9 cellular contexts compared by ENCODE assay signal in genomic region chr4:190049378-190050239, GRCh38. TPM values are rescaled to one million over a fixed set of nuclear protein-coding genes. Genes with fewer than 3 reads are reported as not detected.
"Had no signal": no experiment of that assay in that cellular context is flagged by ENCODE, and none has a peak within 500 bp of the region (broad histone marks: within the 10 kb centered on the region; RNA-seq: fewer than 3 reads in every experiment).

No MANE protein-coding gene starts in this region.

RNA-seq across cellular contexts. Expression of gene DBET, which starts 14.7 kb away (rescaled TPM):
- total RNA-seq: activated B cell treated with CpG ODN at 0.5 μM for 24 hours; activated CD4-positive, alpha-beta T cell treated with anti-CD3 and anti-CD28 coated beads, Interleukin-2, amount 10 ng/mL, durations not matched to agents 24 days and 14 days; activated CD8-positive, alpha-beta memory T cell treated with anti-CD3 and anti-CD28 coated beads, Interleukin-2, amount 10 ng/mL, durations not matched to agents 7 days and 5 days; activated T-helper 1 cell treated with anti-CD3 and anti-CD28 coated beads, Interleukin-12 subunit alpha, Interleukin-12 subunit beta, Interleukin-2, Interleukin-4 antibody, amounts not matched to agents 30 ng/mL and 10 ng/mL and 1 ng/mL, durations not matched to agents 14 hours and 24 hours and 36 hours; aorta; breast epithelium; cerebellum; SK-MEL-5; T-helper 17 cell had no signal
- polyA plus RNA-seq: aorta had no signal

RNA-seq across cellular contexts. Expression of gene FRG2, which starts 22.6 kb away (rescaled TPM):
- total RNA-seq: activated B cell treated with CpG ODN at 0.5 μM for 24 hours; activated CD4-positive, alpha-beta T cell treated with anti-CD3 and anti-CD28 coated beads, Interleukin-2, amount 10 ng/mL, durations not matched to agents 24 days and 14 days; activated CD8-positive, alpha-beta memory T cell treated with anti-CD3 and anti-CD28 coated beads, Interleukin-2, amount 10 ng/mL, durations not matched to agents 7 days and 5 days; activated T-helper 1 cell treated with anti-CD3 and anti-CD28 coated beads, Interleukin-12 subunit alpha, Interleukin-12 subunit beta, Interleukin-2, Interleukin-4 antibody, amounts not matched to agents 30 ng/mL and 10 ng/mL and 1 ng/mL, durations not matched to agents 14 hours and 24 hours and 36 hours; aorta; breast epithelium; cerebellum; T-helper 17 cell had no signal
- polyA plus RNA-seq: aorta had no signal
